ENCODE assay signal across 8 cellular contexts in the genomic region with DNA sequence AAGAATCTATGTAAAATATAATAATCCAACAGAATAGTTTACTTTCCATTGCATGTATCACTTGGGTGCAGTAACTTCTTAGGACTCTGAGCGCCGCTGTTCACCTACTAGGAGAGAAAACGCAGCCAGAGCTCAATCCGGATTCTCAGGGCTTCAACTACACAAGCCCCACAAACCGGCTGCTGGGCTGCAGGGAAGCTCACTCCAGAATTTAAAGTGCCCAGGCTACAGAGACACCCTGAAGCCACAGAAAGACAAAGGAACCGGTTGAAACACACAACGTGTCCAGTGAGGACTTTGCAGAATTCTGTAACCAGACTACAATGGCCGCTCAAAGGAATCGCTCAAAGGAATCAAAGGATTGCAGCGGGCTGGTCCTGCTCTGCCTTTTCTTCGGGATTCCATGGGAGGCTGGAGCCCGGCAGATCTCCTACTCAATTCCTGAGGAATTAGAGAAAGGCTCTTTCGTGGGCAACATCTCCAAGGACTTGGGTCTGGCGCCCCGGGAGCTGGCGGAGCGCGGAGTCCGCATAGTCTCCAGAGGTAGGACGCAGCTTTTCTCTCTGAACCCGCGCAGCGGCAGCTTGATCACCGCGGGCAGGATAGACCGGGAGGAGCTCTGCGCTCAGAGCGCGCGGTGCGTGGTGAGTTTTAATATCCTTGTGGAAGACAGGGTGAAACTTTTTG. TPM values are rescaled to one million over a fixed set of nuclear protein-coding genes. Genes with fewer than 3 reads are reported as not detected.
DNase-seq lines count a peak whose midpoint lies in the region; ATAC-seq and TF ChIP-seq lines count a peak whose summit lies in the region.

A gene (plus strand): TSS at position 135 of the 687 bp plus-strand sequence. CDS start 189 bp downstream, at position 324.

- peak; percentile 73 for DNase-seq in H9
- peak; percentile 71 for DNase-seq in LoVo (ENCODE audit: low spot score)
- DNase-seq in activated CD4-positive, alpha-beta T cell treated with anti-CD3 and anti-CD28 coated beads for 4 hours: peak; percentile 44 to 52
- peak in 2 of 3 donors; percentile 28 to 29 for DNase-seq in effector memory CD4-positive, alpha-beta T cell
- DNase-seq in mesenchymal stem cell: peak; percentile 77
- DNase-seq in stimulated activated naive CD8-positive, alpha-beta T cell treated with anti-CD3 and anti-CD28 coated beads, Interleukin-15, Interleukin-2, amounts not matched to agents 100 U/mL and 50 U/mL, for 24 hours: peak; percentile 47
- DNase-seq in T1000 (lab: John Stamatoyannopoulos, UW): no peak

- no peaks in the 10 kb centered on the region for H3K79me2 ChIP-seq in H9 (ENCODE audit: insufficient read depth, low read length)

- WGBS in H9 (ENCODE audit: extremely low coverage, insufficient read length, low lambda C conversion rate): no CpG with 5 or more reads among the region's 31 CpGs
- 80% methylated on average over 31 of the region's 31 CpGs for WGBS in mesenchymal stem cell

- H4K91ac ChIP-seq in H9 (ENCODE audit: insufficient read length, low read depth, low read length) (no peak within 1 kb of the TSS), mesenchymal stem cell (ENCODE audit: low read length) (no peak within 1 kb of the TSS)

- 0 out of 2 replicates have a peak within 1 kb of the TSS, but pooled peaks have one; percentile 26 for H3K14ac ChIP-seq in H9 (ENCODE audit: insufficient read depth, low read length)
- no peak within 1 kb of the TSS for H3K14ac ChIP-seq in mesenchymal stem cell (ENCODE audit: low read length in 2 of 2)

- H2AK5ac ChIP-seq in H9 (ENCODE audit: insufficient read length, low read length) (no peak within 1 kb of the TSS), mesenchymal stem cell (ENCODE audit: low read length, severe bottlenecking) (no peak within 1 kb of the TSS)

- no peaks in the 10 kb centered on the region; the same call in 1 of the 2 replicates for H3K27me3 ChIP-seq in H9 (ENCODE audit: insufficient read depth, low read length)
- H3K27me3 ChIP-seq in effector memory CD4-positive, alpha-beta T cell (replicated peaks; ENCODE audit: control insufficient read depth, insufficient read depth, low read length, poor library complexity, severe bottlenecking): peaks cover 54% of the 10 kb centered on the region
- peaks cover 0 to 17% of the 10 kb centered on the region in 2 experiments for H3K27me3 ChIP-seq in mesenchymal stem cell (ENCODE audit: control insufficient read depth in 1 of 2, insufficient read depth in 1 of 2, low read length in 2 of 2)

- H4K8ac ChIP-seq in H9 (replicated peaks; ENCODE audit: insufficient read length, low read depth, low read length) (no peak within 1 kb of the TSS), mesenchymal stem cell (ENCODE audit: low read length) (no peak within 1 kb of the TSS)

- H2BK15ac ChIP-seq in H9 (ENCODE audit: low read depth, low read length): no peak within 1 kb of the TSS
- no peak within 1 kb of the TSS for H2BK15ac ChIP-seq in mesenchymal stem cell (ENCODE audit: low read depth, poor library complexity, severe bottlenecking)

- H3K79me1 ChIP-seq in H9 (ENCODE audit: insufficient read depth, low read depth, low read length, poor library complexity, severe bottlenecking) (no peaks in the 10 kb centered on the region), mesenchymal stem cell (replicated peaks; ENCODE audit: low read length, poor library complexity, severe bottlenecking) (peaks cover 34% of the 10 kb centered on the region)

- H3K4me1 ChIP-seq in H9 (ENCODE audit: insufficient read depth, low read length): no peaks in the 10 kb centered on the region
- peaks cover 7% of the 10 kb centered on the region for H3K4me1 ChIP-seq in effector memory CD4-positive, alpha-beta T cell (ENCODE audit: control insufficient read depth, insufficient read depth, low read length, poor library complexity, severe bottlenecking)
- peaks cover 2% of the 10 kb centered on the region for H3K4me1 ChIP-seq in mesenchymal stem cell (ENCODE audit: control insufficient read depth, insufficient read depth, low read depth, low read length)

- no peak within 1 kb of the TSS for H3T11ph ChIP-seq in H9 (ENCODE audit: low read length)

- no peak within 1 kb of the TSS for H3K56ac ChIP-seq in H9 (ENCODE audit: insufficient read length, low read depth, low read length)

- peaks cover 29 to 55% (median 36%) of the 10 kb centered on the region in 3 experiments for H3K36me3 Mint-ChIP-seq in H9 (ENCODE audit: insufficient read depth in 1 of 3, low read depth in 3 of 3)

- no peak within 1 kb of the TSS for H2BK20ac ChIP-seq in H9 (ENCODE audit: low read depth, low read length, poor library complexity, severe bottlenecking)

- H3K23me2 ChIP-seq in H9 (ENCODE audit: insufficient read length, low read depth, low read length, poor library complexity, severe bottlenecking): peaks cover 8% of the 10 kb centered on the region

- H2BK120ac ChIP-seq in H9 (ENCODE audit: low read depth, low read length, poor library complexity, severe bottlenecking) (no peak within 1 kb of the TSS), mesenchymal stem cell (ENCODE audit: low read depth, low read length) (no peak within 1 kb of the TSS)

- H3K9me3 ChIP-seq in H9 (ENCODE audit: control insufficient read depth, low read depth, low read length): no peaks in the 10 kb centered on the region
- H3K9me3 ChIP-seq in effector memory CD4-positive, alpha-beta T cell (ENCODE audit: control insufficient read depth, low read length): peaks cover 3% of the 10 kb centered on the region
- peaks cover 16% of the 10 kb centered on the region for H3K9me3 ChIP-seq in mesenchymal stem cell (ENCODE audit: control insufficient read depth, low read length)

- H3K18ac ChIP-seq in H9 (ENCODE audit: insufficient read length, low read depth, low read length): no peak within 1 kb of the TSS
- H3K18ac ChIP-seq in mesenchymal stem cell (ENCODE audit: low read depth in 1 of 2, low read length in 2 of 2): no peak within 1 kb of the TSS

- H2BK12ac ChIP-seq in H9 (ENCODE audit: insufficient read length, low read depth, low read length) (no peak within 1 kb of the TSS), mesenchymal stem cell (ENCODE audit: low read length in 2 of 2) (no peak within 1 kb of the TSS)

- peak within 1 kb of the TSS in 1 of 3 experiments; percentile 93; a peak in 2 of 7 replicates for H3K27ac Mint-ChIP-seq in H9

- TF ChIP-seq CTCF in GM12873 (IDR thresholded peaks at IDR 0.05; ENCODE audit: insufficient read depth, low read depth, low read length, missing control alignments): peak; percentile 69
- peak; percentile 89 for TF ChIP-seq CTCF in H9 (conservative IDR thresholded peaks at IDR 0.05)

- H2BK5ac ChIP-seq in H9 (ENCODE audit: insufficient read length, low read length): no peak within 1 kb of the TSS
- H2BK5ac ChIP-seq in mesenchymal stem cell (ENCODE audit: low read depth, low read length, poor library complexity, severe bottlenecking): no peak within 1 kb of the TSS

- H3K4me3 ChIP-seq in effector memory CD4-positive, alpha-beta T cell (ENCODE audit: insufficient read depth, low read depth, low read length, poor library complexity, severe bottlenecking): peak within 1 kb of the TSS; percentile 37
- H3K4me3 ChIP-seq in mesenchymal stem cell (ENCODE audit: insufficient read depth in 1 of 2, low read depth in 1 of 2, low read length in 2 of 2): peak within 1 kb of the TSS; percentile 18 to 87

- H4K5ac ChIP-seq in H9 (ENCODE audit: insufficient read length, low read depth, low read length): no peak within 1 kb of the TSS

- peak; percentile 64 for ATAC-seq in stimulated activated naive CD8-positive, alpha-beta T cell treated with anti-CD3 and anti-CD28 coated beads, Interleukin-15, Interleukin-2, amounts not matched to agents 100 U/mL and 50 U/mL, for 24 hours

- peaks cover 16 to 23% of the 10 kb centered on the region in 2 experiments for H3K4me1 Mint-ChIP-seq in H9

- no peaks in the 10 kb centered on the region for H3K36me3 ChIP-seq in effector memory CD4-positive, alpha-beta T cell (ENCODE audit: control insufficient read depth, insufficient read depth, low read length)
- H3K36me3 ChIP-seq in mesenchymal stem cell (ENCODE audit: control insufficient read depth in 1 of 2, insufficient read depth in 2 of 2, low read depth in 1 of 2, low read length in 2 of 2): peaks cover 0 to 36% of the 10 kb centered on the region in 2 experiments

- peaks cover 28% of the 10 kb centered on the region for H3K27me3 Mint-ChIP-seq in H9 (ENCODE audit: low read depth)

- H3K4me3 Mint-ChIP-seq in H9: peak within 1 kb of the TSS; percentile 83 to 87

- no peak within 1 kb of the TSS for H3K9ac ChIP-seq in H9 (ENCODE audit: extremely low read depth, insufficient read length, low read length)
- peak within 1 kb of the TSS; percentile 85 for H3K9ac ChIP-seq in mesenchymal stem cell (ENCODE audit: low read length)

- no peak within 1 kb of the TSS for H2AFZ ChIP-seq in H9 (ENCODE audit: low read length)
- H2AFZ ChIP-seq in mesenchymal stem cell (ENCODE audit: low read depth, low read length): no peak within 1 kb of the TSS

- no peaks in the 10 kb centered on the region for H4K20me1 ChIP-seq in H9 (ENCODE audit: control insufficient read depth, insufficient read depth, insufficient read length)

- H3K4ac ChIP-seq in H9 (ENCODE audit: low read depth, low read length): no peak within 1 kb of the TSS
- no peak within 1 kb of the TSS for H3K4ac ChIP-seq in mesenchymal stem cell (ENCODE audit: low read depth in 1 of 2, low read length in 2 of 2)

- H3K4me2 ChIP-seq in H9 (ENCODE audit: insufficient read depth, insufficient read length, low read length) (peak within 1 kb of the TSS; percentile 29), mesenchymal stem cell (ENCODE audit: low read length, poor library complexity, severe bottlenecking) (no peak within 1 kb of the TSS)

- H3K27ac ChIP-seq in H9 (ENCODE audit: insufficient read length, low read depth, low read length) (no peak within 1 kb of the TSS), mesenchymal stem cell (ENCODE audit: low read length, poor library complexity, severe bottlenecking) (no peak within 1 kb of the TSS)
- no peak within 1 kb of the TSS for H3K27ac ChIP-seq in effector memory CD4-positive, alpha-beta T cell (ENCODE audit: insufficient read depth, low read length, poor library complexity, severe bottlenecking)

- H3K9me3 Mint-ChIP-seq in H9: peaks cover 36 to 47% of the 10 kb centered on the region in 2 experiments

- no peak within 1 kb of the TSS for H3K23ac ChIP-seq in H9 (ENCODE audit: insufficient read length, low read depth, low read length)
- H3K23ac ChIP-seq in mesenchymal stem cell (ENCODE audit: low read length in 2 of 2): no peak within 1 kb of the TSS

RNA-seq across cellular contexts. Expression of the gene that starts here (rescaled TPM):
- 12.5 and 15.1 TPM in 2 replicates for total RNA-seq in H9 (2021)
- polyA plus RNA-seq in mesenchymal stem cell (2013, experiment 1 of 2): 16.9 TPM
- polyA plus RNA-seq in mesenchymal stem cell (2013, experiment 2 of 2): 16.3 TPM
